In the genomic region with DNA sequence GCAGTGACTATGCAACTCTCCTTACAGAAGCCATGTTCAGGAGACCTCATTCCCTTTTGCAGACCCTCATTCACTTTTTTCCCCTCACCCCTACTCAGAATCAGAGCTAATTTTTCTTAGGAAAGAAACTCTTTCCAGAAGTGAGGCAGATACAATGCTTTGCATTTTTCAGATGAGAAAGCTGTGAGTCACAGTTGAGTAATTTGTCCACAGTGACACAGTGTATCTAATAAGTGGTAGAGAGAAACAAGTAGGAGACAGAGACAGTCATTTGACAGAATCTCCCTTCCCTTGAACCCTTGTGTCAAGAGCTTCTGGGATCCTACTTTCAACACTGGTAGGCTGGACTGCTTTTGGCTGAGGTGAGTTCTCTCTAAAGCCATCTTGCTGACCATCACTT, we compare ENCODE assay signal across 17 cellular contexts.
A peak's percentile ranks its signal among the peaks of the same experiment; 100 is the strongest.
DNase-seq lines count a peak whose midpoint lies in the region; ATAC-seq and TF ChIP-seq lines count a peak whose summit lies in the region.
"Had no signal": no experiment of that assay in that cellular context is flagged by ENCODE, and none has a peak within 500 bp of the region (broad histone marks: within the 10 kb centered on the region; RNA-seq: fewer than 3 reads in every experiment).

No MANE protein-coding gene starts in this region.

- ATAC-seq in Panc1: no peak
- no peak for ATAC-seq in GM23338
- ATAC-seq: Right ventricle myocardium inferior; stimulated activated naive B cell treated with anti-CD40 and anti-IgM and Interleukin-4, amounts not matched to agents 10 μg/mL and 1 μg/mL and 100 μg/mL, for 72 hours had no signal

- intact Hi-C loops in Calu3 (cut with micrococcal nuclease; ENCODE audit: unreplicated experiment): no loop called here
- intact Hi-C loops in Panc1 (cut with micrococcal nuclease; ENCODE audit: unreplicated experiment): no loop called here
- intact Hi-C loops in cardiac septum (cut with DNase I): no loop called here

- in situ Hi-C loops in Panc1 (cut with HindIII; ENCODE audit: low pct_unique_long_range_greater_than_20kb, low sequenced_read_pairs): no loop called here

- H3K4me1 Mint-ChIP-seq in Calu3 (ENCODE audit: low read depth, unreplicated experiment): peaks cover 24% of the 10 kb centered on the region
- peaks cover 5% of the 10 kb centered on the region; the same call in 2 of the 3 replicates for H3K4me1 Mint-ChIP-seq in GM23338
- H3K4me1 Mint-ChIP-seq: CD14-positive monocyte; immature natural killer cell; stimulated activated naive B cell treated with anti-CD40 and anti-IgM and Interleukin-4, amounts not matched to agents 10 μg/mL and 1 μg/mL and 100 μg/mL, for 72 hours had no signal

- H3K4me2 ChIP-seq in osteoblast (ENCODE audit: insufficient read depth, low read length) (peak overlapping the region; percentile 62), GM23338 (no peak overlapping the region)

- H3K36me3 ChIP-seq in Panc1 (ENCODE audit: control insufficient read depth, insufficient read depth, low read length): no peaks in the 10 kb centered on the region
- no peaks in the 10 kb centered on the region for H3K36me3 ChIP-seq in osteoblast (ENCODE audit: insufficient read depth, low read length)
- no peaks in the 10 kb centered on the region for H3K36me3 ChIP-seq in GM23338 (ENCODE audit: insufficient read depth)

- TSS peak; percentile 90 for BruUV-seq in Calu3 (replicated peaks; lab: Mats Ljungman, UMichigan)
- no TSS peak for BruUV-seq in Panc1 (replicated peaks; lab: Mats Ljungman, UMichigan)

- H3K4me1 ChIP-seq in Panc1 (ENCODE audit: control insufficient read depth, insufficient read depth, low read length) (no peaks in the 10 kb centered on the region), osteoblast (ENCODE audit: insufficient read depth, low read length) (peaks cover 19% of the 10 kb centered on the region), GM23338 (ENCODE audit: insufficient read depth) (no peaks in the 10 kb centered on the region)

- no peaks in the 10 kb centered on the region for H3K9me3 ChIP-seq in Panc1 (ENCODE audit: control insufficient read depth, insufficient read depth, low read depth, low read length)
- no peaks in the 10 kb centered on the region for H3K9me3 ChIP-seq in osteoblast (ENCODE audit: low read depth, low read length)

- H3K27me3 Mint-ChIP-seq in Calu3 (ENCODE audit: unreplicated experiment) (no peaks in the 10 kb centered on the region), GM23338 (ENCODE audit: insufficient read depth, low read depth, poor library complexity) (peaks cover 2% of the 10 kb centered on the region)
- H3K27me3 Mint-ChIP-seq: stimulated activated naive B cell treated with anti-CD40 and anti-IgM and Interleukin-4, amounts not matched to agents 10 μg/mL and 1 μg/mL and 100 μg/mL, for 72 hours had no signal

- POLR2A ChIA-PET in Panc1 (lab: Charles Lee): interaction anchor here (0.6 kb wide), 1 partner anchor 12 kb away, joined by 6 read pairs; no protein-coding TSS in a partner anchor

- H3K27me3 ChIP-seq in Panc1 (ENCODE audit: control insufficient read depth, insufficient read depth, low read length) (no peaks in the 10 kb centered on the region), osteoblast (ENCODE audit: insufficient read depth, low read length) (no peaks in the 10 kb centered on the region), GM23338 (ENCODE audit: insufficient read depth) (no peaks in the 10 kb centered on the region)

- H2AFZ ChIP-seq in osteoblast (ENCODE audit: low read length) (no peak overlapping the region), GM23338 (no peak overlapping the region)

- H3K4me3 ChIP-seq in Panc1 (ENCODE audit: low read depth in 2 of 2, low read length in 2 of 2): no peak overlapping the region
- H3K4me3 ChIP-seq in osteoblast (ENCODE audit: insufficient read depth, low read length): peak overlapping the region; percentile 28
- no peak overlapping the region for H3K4me3 ChIP-seq in GM23338

- no peaks in the 10 kb centered on the region for H3F3A ChIP-seq in GM23338 (replicated peaks; ENCODE audit: low read depth)

- DNase-seq in Calu3 (no peak), Panc1 (ENCODE audit: low read depth, low spot score) (peak; percentile 2), epithelial cell of prostate (ENCODE audit: low read depth, low spot score) (peak; percentile 39), osteoblast (ENCODE audit: insufficient read length, low spot score, missing footprints) (peak; percentile 18), cardiac septum (ENCODE audit: low spot score) (no peak), GM23338 (ENCODE audit: low spot score) (no peak), NCI-H146 (lab: John Stamatoyannopoulos, UW) (no peak), substantia nigra (lab: John Stamatoyannopoulos, UW) (no peak)
- DNase-seq: activated naive CD4-positive, alpha-beta T cell treated with anti-CD3 and anti-CD28 coated beads, Interleukin-2, amount 50 U/mL, for 16 hours; immature natural killer cell; NCI-H1105; NCI-H524; retina; stimulated activated CD4-positive, alpha-beta T cell treated with anti-CD3 and anti-CD28 coated beads, Interleukin-4, amount 100 ng/mL, for 4 hours; stimulated activated naive B cell treated with anti-CD40 and anti-IgM and Interleukin-4, amounts not matched to agents 10 μg/mL and 1 μg/mL and 100 μg/mL, for 72 hours had no signal

- no peaks in the 10 kb centered on the region for H3K79me2 ChIP-seq in osteoblast (ENCODE audit: insufficient read depth, low read length)
- no peaks in the 10 kb centered on the region for H3K79me2 ChIP-seq in GM23338 (replicated peaks; ENCODE audit: insufficient read depth)

- H4K20me1 ChIP-seq in osteoblast (ENCODE audit: insufficient read depth, low read length) (no peaks in the 10 kb centered on the region), GM23338 (replicated peaks; ENCODE audit: insufficient read depth) (no peaks in the 10 kb centered on the region)

- no peaks in the 10 kb centered on the region for H3K36me3 Mint-ChIP-seq in Calu3 (ENCODE audit: insufficient read depth, unreplicated experiment)
- H3K36me3 Mint-ChIP-seq in GM23338 (ENCODE audit: low read depth): no peaks in the 10 kb centered on the region
- H3K36me3 Mint-ChIP-seq: CD14-positive monocyte; immature natural killer cell; stimulated activated naive B cell treated with anti-CD40 and anti-IgM and Interleukin-4, amounts not matched to agents 10 μg/mL and 1 μg/mL and 100 μg/mL, for 72 hours had no signal

- CTCF ChIA-PET in Calu3 (lab: Charles Lee): interaction anchor here (0.7 to 1.1 kb wide), 2 partner anchors 30 to 259 kb away, joined by 3 to 6 read pairs; no protein-coding TSS in a partner anchor
- CTCF ChIA-PET in Panc1 (lab: Charles Lee): no interaction called here

- H3K4me3 Mint-ChIP-seq in Calu3 (ENCODE audit: low read depth, unreplicated experiment): no peak overlapping the region
- no peak overlapping the region for H3K4me3 Mint-ChIP-seq in GM23338
- H3K4me3 Mint-ChIP-seq: CD14-positive monocyte; immature natural killer cell; stimulated activated naive B cell treated with anti-CD40 and anti-IgM and Interleukin-4, amounts not matched to agents 10 μg/mL and 1 μg/mL and 100 μg/mL, for 72 hours had no signal

- TF ChIP-seq CTCF in Calu3 (IDR thresholded peaks at IDR 0.05; ENCODE audit: unreplicated experiment) (no peak), Panc1 (IDR thresholded peaks at IDR 0.05) (no peak), osteoblast (IDR thresholded peaks at IDR 0.05; ENCODE audit: extremely low read depth, low read depth, low read length) (no peak), GM23338 (conservative IDR thresholded peaks at IDR 0.05; ENCODE audit: low read depth in 2 of 2) (no peak)

- H3K27ac Mint-ChIP-seq in Calu3 (ENCODE audit: unreplicated experiment) (peak overlapping the region; percentile 61), GM23338 (no peak overlapping the region)
- H3K27ac Mint-ChIP-seq: CD14-positive monocyte; immature natural killer cell; stimulated activated naive B cell treated with anti-CD40 and anti-IgM and Interleukin-4, amounts not matched to agents 10 μg/mL and 1 μg/mL and 100 μg/mL, for 72 hours had no signal

- no peak overlapping the region for H3K27ac ChIP-seq in Panc1 (ENCODE audit: low read length)
- H3K27ac ChIP-seq in epithelial cell of prostate: peak overlapping the region; percentile 97
- H3K27ac ChIP-seq in osteoblast (ENCODE audit: low read depth, low read length): peak overlapping the region; percentile 45
- no peak overlapping the region for H3K27ac ChIP-seq in GM23338 (ENCODE audit: low read depth)
- H3K27ac ChIP-seq in substantia nigra (ENCODE audit: low read depth, low read length, poor library complexity, severe bottlenecking): no peak overlapping the region

- H3K9me3 Mint-ChIP-seq in Calu3 (ENCODE audit: low read depth, unreplicated experiment) (no peaks in the 10 kb centered on the region), GM23338 (peaks cover 8% of the 10 kb centered on the region; the same call in 2 of the 3 replicates)

- H3K9me2 ChIP-seq in GM23338 (ENCODE audit: insufficient read depth): no peaks in the 10 kb centered on the region; the same call in 1 of the 2 replicates

Comparison
In these comparisons a context has a peak if more than half of its experiments do, and no peak if none do; other contexts are left out.
1. DNase-seq: peak in Panc1 (single experiment), epithelial cell of prostate (single experiment) and osteoblast (single experiment); none in Calu3 (single experiment), cardiac septum (single experiment), GM23338 (single experiment), NCI-H146 (single experiment) and substantia nigra (0 of 49).
2. H3K27ac ChIP-seq: peak in epithelial cell of prostate (single experiment) and osteoblast (single experiment); none in Panc1 (single experiment), GM23338 (single experiment) and substantia nigra (single experiment).